Comparison of ENCODE assay signal across 34 cellular contexts in the genomic region with DNA sequence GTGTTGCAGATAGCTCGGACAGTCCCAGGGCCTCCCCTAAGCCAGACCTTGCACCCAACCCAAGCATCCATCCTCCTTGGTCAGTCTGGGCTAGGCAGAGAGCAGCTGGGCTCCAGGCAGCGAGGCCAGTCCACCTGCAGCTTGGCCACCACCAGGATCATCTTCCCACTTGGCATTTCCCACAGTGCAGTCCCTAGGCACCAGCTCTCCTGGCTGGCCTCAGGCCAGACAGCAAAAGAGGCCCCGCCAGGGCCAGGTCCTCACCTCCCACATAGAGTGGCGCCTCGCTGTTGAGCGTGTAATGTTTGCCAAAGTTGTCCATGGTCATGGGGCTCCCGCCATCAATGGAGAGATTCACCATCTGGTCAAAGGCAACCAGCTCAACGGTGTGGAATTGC.
"Had no signal": no experiment of that assay in that cellular context is flagged by ENCODE, and none has a peak within 500 bp of the region (broad histone marks: within the 10 kb centered on the region; RNA-seq: fewer than 3 reads in every experiment).

No MANE protein-coding gene starts in this region.

- DNase-seq: activated B cell treated with CpG ODN at 0.5 μM for 24 hours; activated CD4-positive, alpha-beta memory T cell treated with anti-CD3 and anti-CD28 coated beads for 36 hours; activated CD4-positive, alpha-beta T cell treated with anti-CD3 and anti-CD28 coated beads for 48 hours; activated CD4-positive, alpha-beta T cell treated with anti-CD3 and anti-CD28 coated beads, Interleukin-2, amount 50 U/mL, for 1 hour; activated CD8-positive, alpha-beta memory T cell treated with anti-CD3 and anti-CD28 coated beads, Interleukin-2, amount 50 U/mL, for 4 hours; activated CD8-positive, alpha-beta T cell treated with anti-CD3 and anti-CD28 coated beads, Interleukin-2, amount 10 ng/mL, durations not matched to agents 7 days and 5 days; activated effector memory CD4-positive, alpha-beta T cell treated with anti-CD3 and anti-CD28 coated beads, Interleukin-2, amount 50 U/mL, for 16 hours; activated naive CD4-positive, alpha-beta T cell treated with anti-CD3 and anti-CD28 coated beads for 36 hours; activated naive CD8-positive, alpha-beta T cell treated with anti-CD3 and anti-CD28 coated beads for 36 hours; activated naive CD8-positive, alpha-beta T cell treated with anti-CD3 and anti-CD28 coated beads, Interleukin-2, amount 50 U/mL, for 24 hours; activated T-cell treated with anti-CD3 and anti-CD28 coated beads, Interleukin-2, amount 50 U/mL, for 1 hour; activated T-cell treated with anti-CD3 and anti-CD28 coated beads, Interleukin-2, amount 50 U/mL, for 48 hours; adrenal gland; amygdala; aorta; body of pancreas; caudate nucleus; cortex of kidney; dermis blood vessel endothelial cell; effector CD4-positive, alpha-beta T cell; effector memory CD8-positive, alpha-beta T cell; esophagus squamous epithelium; foreskin melanocyte; heart right ventricle; T-helper 17 cell; T1000; WERI-Rb-1 had no signal

- FAIRE-seq: colon, endometrium, endothelial cell of umbilical vein had no signal

- H3K36me3 ChIP-seq: adrenal gland, esophagus squamous epithelium, gastroesophageal sphincter, heart right ventricle, WERI-Rb-1 had no signal

- ATAC-seq: activated CD4-positive, CD25-positive, alpha-beta regulatory T cell treated with anti-CD3 and anti-CD28 coated beads, Interleukin-2, amount 50 U/mL, for 24 hours; activated CD8-positive, alpha-beta memory T cell treated with anti-CD3 and anti-CD28 coated beads, Interleukin-2, amount 10 ng/mL, durations not matched to agents 7 days and 5 days; activated CD8-positive, alpha-beta T cell treated with anti-CD3 and anti-CD28 coated beads, Interleukin-2, amount 10 ng/mL, durations not matched to agents 7 days and 5 days; activated naive CD8-positive, alpha-beta T cell treated with anti-CD3 and anti-CD28 coated beads, Interleukin-2, amount 50 U/mL, for 24 hours; body of pancreas; effector memory CD8-positive, alpha-beta T cell; gastroesophageal sphincter; heart right ventricle; T-helper 17 cell had no signal

- H3K27me3 ChIP-seq: adrenal gland, body of pancreas, esophagus squamous epithelium, gastroesophageal sphincter, heart right ventricle had no signal

- H3K4me1 ChIP-seq: adrenal gland, body of pancreas, esophagus squamous epithelium, gastroesophageal sphincter, heart right ventricle had no signal

- H3K9me3 ChIP-seq: body of pancreas had no signal

- H3K4me3 ChIP-seq: adrenal gland, body of pancreas, esophagus squamous epithelium, gastroesophageal sphincter, heart right ventricle had no signal

- H3K27ac ChIP-seq: adrenal gland, body of pancreas, epithelial cell of prostate, esophagus squamous epithelium, gastroesophageal sphincter, heart right ventricle, WERI-Rb-1 had no signal
